11 cellular contexts compared by ENCODE assay signal in the genomic region with DNA sequence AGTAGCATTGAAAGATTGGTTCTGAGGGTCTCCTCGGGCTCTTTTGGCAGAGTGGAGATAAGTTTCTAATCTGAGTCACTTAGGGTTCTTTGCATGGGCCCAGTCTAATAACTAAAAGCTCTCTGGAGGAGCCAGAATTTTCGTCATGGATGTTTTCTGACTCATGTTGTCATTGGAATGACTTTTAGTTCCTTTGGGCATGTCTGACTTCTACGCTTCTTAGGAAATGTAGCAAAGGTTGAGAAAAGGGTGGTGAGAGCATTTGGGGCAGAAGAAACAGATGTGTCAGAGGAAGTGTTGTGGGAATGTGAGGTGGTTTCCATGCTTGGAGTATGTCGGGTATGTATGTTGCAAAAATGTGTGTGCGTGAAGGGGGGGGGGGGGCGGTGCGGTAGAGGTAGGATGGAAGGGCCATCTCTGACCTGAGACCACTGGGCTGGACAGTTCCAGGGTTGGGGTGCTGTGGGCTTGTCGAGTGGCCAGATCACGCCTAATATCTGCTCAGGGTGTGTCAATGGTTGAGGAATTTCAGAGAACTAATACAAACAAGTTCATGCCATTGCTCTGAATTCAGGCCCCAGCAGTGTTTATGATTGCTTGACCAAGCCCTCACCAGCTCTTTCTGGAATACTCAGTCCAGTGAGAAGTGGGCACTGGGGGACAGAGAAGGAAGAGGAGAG. TPM values are rescaled to one million over a fixed set of nuclear protein-coding genes. Genes with fewer than 3 reads are reported as not detected.
DNase-seq lines count a peak whose midpoint lies in the region; ATAC-seq and TF ChIP-seq lines count a peak whose summit lies in the region.
"Had no signal": no experiment of that assay in that cellular context is flagged by ENCODE, and none has a peak within 500 bp of the region (broad histone marks: within the 10 kb centered on the region; RNA-seq: fewer than 3 reads in every experiment).

No MANE protein-coding gene starts in this region.

- H3K36me3 ChIP-seq in SK-N-SH (replicated peaks in 1 of 2; ENCODE audit: control insufficient read depth in 1 of 2, insufficient read depth in 2 of 2, low read length in 1 of 2) (no peaks in the 10 kb centered on the region), A673 (ENCODE audit: insufficient read depth, low read length, poor library complexity, severe bottlenecking) (no peaks in the 10 kb centered on the region), vagina (no peaks in the 10 kb centered on the region)
- H3K36me3 ChIP-seq: pancreas had no signal

- TF ChIP-seq RAD21 in SK-N-SH (IDR thresholded peaks at IDR 0.05; ENCODE audit: low read length), result no peak

- no peak overlapping the region for H3K4me3 Mint-ChIP-seq in stimulated activated naive CD8-positive, alpha-beta T cell treated with anti-CD3 and anti-CD28 coated beads, Interleukin-15, amount 100 ng/mL, for 72 hours
- H3K4me3 Mint-ChIP-seq: activated naive CD8-positive, alpha-beta T cell treated with anti-CD3 and anti-CD28 coated beads for 36 hours had no signal

- WGBS in SK-N-SH (ENCODE audit: low lambda C conversion rate), result 77% methylated on average over 9 of the region's 9 CpGs

- DNase-seq in EH (ENCODE audit: low read depth) (peak; percentile 97), SK-N-SH (no peak), fibroblast of peridontal ligament (ENCODE audit: extremely low read depth) (peak; percentile 97), sciatic nerve (ENCODE audit: low spot score) (no peak), A673 (ENCODE audit: low spot score) (no peak), vagina (ENCODE audit: extremely low spot score in 2 of 2) (no peak)
- no peak for DNase-seq in stimulated activated naive CD8-positive, alpha-beta T cell treated with anti-CD3 and anti-CD28 coated beads, Interleukin-15, amount 100 ng/mL, for 72 hours
- DNase-seq: activated naive CD8-positive, alpha-beta T cell treated with anti-CD3 and anti-CD28 coated beads for 36 hours; NCI-H1105; pancreas had no signal

- no peak overlapping the region for H3K27ac Mint-ChIP-seq in stimulated activated naive CD8-positive, alpha-beta T cell treated with anti-CD3 and anti-CD28 coated beads, Interleukin-15, amount 100 ng/mL, for 72 hours
- H3K27ac Mint-ChIP-seq: activated naive CD8-positive, alpha-beta T cell treated with anti-CD3 and anti-CD28 coated beads for 36 hours had no signal

- no peaks in the 10 kb centered on the region for H4K20me1 ChIP-seq in SK-N-SH (ENCODE audit: insufficient read depth)

- no peak overlapping the region for H3K9ac ChIP-seq in SK-N-SH

- intact Hi-C loops in sciatic nerve (cut with DNase I) (no loop called here), A673 (cut with micrococcal nuclease; ENCODE audit: unreplicated experiment) (no loop called here), vagina (cut with DNase I) (no loop called here)

- H3K4me2 ChIP-seq in SK-N-SH, result peak overlapping the region; percentile 27; the same call in 1 of the 2 replicates

- no peak overlapping the region for H2AFZ ChIP-seq in SK-N-SH (ENCODE audit: low read depth)

- H3K27ac ChIP-seq in SK-N-SH (ENCODE audit: low read depth in 2 of 2, low read length in 1 of 2), result peak overlapping the region in 1 of 2 experiments; percentile 70; a peak in 2 of 4 replicates
- no peak overlapping the region for H3K27ac ChIP-seq in A673 (ENCODE audit: low read depth, low read length, poor library complexity, severe bottlenecking)
- H3K27ac ChIP-seq in vagina, result no peak overlapping the region
- H3K27ac ChIP-seq: pancreas had no signal

- BruUV-seq in A673 (replicated peaks; lab: Mats Ljungman, UMichigan), result no TSS peak

- H3K9me2 ChIP-seq in SK-N-SH, result no peaks in the 10 kb centered on the region

- H3K79me2 ChIP-seq in SK-N-SH (ENCODE audit: insufficient read depth), result no peaks in the 10 kb centered on the region; the same call in 1 of the 2 replicates

- ATAC-seq in sciatic nerve (peak; percentile 81), HG03469 (IDR thresholded peaks at IDR 0.05; ENCODE audit: unreplicated experiment) (no peak)
- no peak for ATAC-seq in stimulated activated naive CD8-positive, alpha-beta T cell treated with anti-CD3 and anti-CD28 coated beads, Interleukin-15, amount 100 ng/mL, for 72 hours

- TF ChIP-seq POLR2A in vagina (IDR thresholded peaks at IDR 0.05), result no peak

- H3K9me3 Mint-ChIP-seq in stimulated activated naive CD8-positive, alpha-beta T cell treated with anti-CD3 and anti-CD28 coated beads, Interleukin-15, amount 100 ng/mL, for 72 hours, result no peaks in the 10 kb centered on the region
- H3K9me3 Mint-ChIP-seq: activated naive CD8-positive, alpha-beta T cell treated with anti-CD3 and anti-CD28 coated beads for 36 hours had no signal

- H3K27me3 Mint-ChIP-seq in stimulated activated naive CD8-positive, alpha-beta T cell treated with anti-CD3 and anti-CD28 coated beads, Interleukin-15, amount 100 ng/mL, for 72 hours, result no peaks in the 10 kb centered on the region
- H3K27me3 Mint-ChIP-seq: activated naive CD8-positive, alpha-beta T cell treated with anti-CD3 and anti-CD28 coated beads for 36 hours had no signal

- TF ChIP-seq EP300 in SK-N-SH (IDR thresholded peaks at IDR 0.05; ENCODE audit: borderline replicate concordance in 1 of 2, low read depth in 1 of 2, low read length in 1 of 2), result no peak

- H3K4me1 Mint-ChIP-seq in stimulated activated naive CD8-positive, alpha-beta T cell treated with anti-CD3 and anti-CD28 coated beads, Interleukin-15, amount 100 ng/mL, for 72 hours, result no peaks in the 10 kb centered on the region
- H3K4me1 Mint-ChIP-seq: activated naive CD8-positive, alpha-beta T cell treated with anti-CD3 and anti-CD28 coated beads for 36 hours had no signal

- no peaks in the 10 kb centered on the region for H3K27me3 ChIP-seq in SK-N-SH (ENCODE audit: insufficient read depth)
- no peaks in the 10 kb centered on the region for H3K27me3 ChIP-seq in A673 (replicated peaks; ENCODE audit: insufficient read depth, low read depth, low read length, poor library complexity)
- H3K27me3 ChIP-seq in vagina, result no peaks in the 10 kb centered on the region
- H3K27me3 ChIP-seq: pancreas had no signal

- no peaks in the 10 kb centered on the region for H3K9me3 ChIP-seq in SK-N-SH
- no peaks in the 10 kb centered on the region for H3K9me3 ChIP-seq in A673 (ENCODE audit: low read depth, low read length, poor library complexity, severe bottlenecking)
- no peaks in the 10 kb centered on the region for H3K9me3 ChIP-seq in vagina
- H3K9me3 ChIP-seq: pancreas had no signal

- CTCF ChIA-PET in SK-N-SH (lab: Yijun Ruan, JAX) (interaction anchor here (1.0 to 1.7 kb wide), 2 partner anchors 8 to 15 kb away, joined by 3 to 4 read pairs; no protein-coding TSS in a partner anchor), A673 (lab: Charles Lee) (no interaction called here)

- H3K4me3 ChIP-seq in SK-N-SH (ENCODE audit: low read depth in 2 of 2, low read length in 1 of 2), result no peak overlapping the region
- H3K4me3 ChIP-seq in A673 (ENCODE audit: low read depth, low read length, poor library complexity, severe bottlenecking), result no peak overlapping the region
- H3K4me3 ChIP-seq in vagina, result no peak overlapping the region
- H3K4me3 ChIP-seq: pancreas had no signal

- POLR2A ChIA-PET in SK-N-SH (lab: Yijun Ruan, JAX), result interaction anchor here (0.6 kb wide), 1 partner anchor 373 kb away, joined by 3 read pairs; no protein-coding TSS in a partner anchor
- POLR2A ChIA-PET in A673 (lab: Charles Lee; ENCODE audit: low non-redundant PET), result no interaction called here

- TF ChIP-seq CTCF in SK-N-SH (IDR thresholded peaks at IDR 0.05), result no peak
- TF ChIP-seq CTCF in A673 (conservative IDR thresholded peaks at IDR 0.05; ENCODE audit: low read depth, low read length), result no peak
- TF ChIP-seq CTCF in vagina (IDR thresholded peaks at IDR 0.05), result no peak

- H3K4me1 ChIP-seq in SK-N-SH (ENCODE audit: control insufficient read depth in 1 of 2, insufficient read depth in 2 of 2, low read depth in 1 of 2, low read length in 1 of 2), result peaks cover 9 to 19% of the 10 kb centered on the region in 2 experiments; a peak in 3 of 4 replicates
- peaks cover 10% of the 10 kb centered on the region for H3K4me1 ChIP-seq in A673 (ENCODE audit: insufficient read depth, low read length, poor library complexity, severe bottlenecking)
- no peaks in the 10 kb centered on the region for H3K4me1 ChIP-seq in vagina
- H3K4me1 ChIP-seq: pancreas had no signal

- peaks cover 7% of the 10 kb centered on the region for H3F3A ChIP-seq in SK-N-SH (replicated peaks; ENCODE audit: insufficient read depth)

TF ChIP-seq in SK-N-SH, 30 proteins besides CTCF, POLR2A, EP300 and RAD21 (continues in another document):
- no peak for TF ChIP-seq JUND (IDR thresholded peaks at IDR 0.05)
- no peak for TF ChIP-seq RXRA (IDR thresholded peaks at IDR 0.05; ENCODE audit: borderline replicate concordance, low read depth)
- TF ChIP-seq, protein P1, sequence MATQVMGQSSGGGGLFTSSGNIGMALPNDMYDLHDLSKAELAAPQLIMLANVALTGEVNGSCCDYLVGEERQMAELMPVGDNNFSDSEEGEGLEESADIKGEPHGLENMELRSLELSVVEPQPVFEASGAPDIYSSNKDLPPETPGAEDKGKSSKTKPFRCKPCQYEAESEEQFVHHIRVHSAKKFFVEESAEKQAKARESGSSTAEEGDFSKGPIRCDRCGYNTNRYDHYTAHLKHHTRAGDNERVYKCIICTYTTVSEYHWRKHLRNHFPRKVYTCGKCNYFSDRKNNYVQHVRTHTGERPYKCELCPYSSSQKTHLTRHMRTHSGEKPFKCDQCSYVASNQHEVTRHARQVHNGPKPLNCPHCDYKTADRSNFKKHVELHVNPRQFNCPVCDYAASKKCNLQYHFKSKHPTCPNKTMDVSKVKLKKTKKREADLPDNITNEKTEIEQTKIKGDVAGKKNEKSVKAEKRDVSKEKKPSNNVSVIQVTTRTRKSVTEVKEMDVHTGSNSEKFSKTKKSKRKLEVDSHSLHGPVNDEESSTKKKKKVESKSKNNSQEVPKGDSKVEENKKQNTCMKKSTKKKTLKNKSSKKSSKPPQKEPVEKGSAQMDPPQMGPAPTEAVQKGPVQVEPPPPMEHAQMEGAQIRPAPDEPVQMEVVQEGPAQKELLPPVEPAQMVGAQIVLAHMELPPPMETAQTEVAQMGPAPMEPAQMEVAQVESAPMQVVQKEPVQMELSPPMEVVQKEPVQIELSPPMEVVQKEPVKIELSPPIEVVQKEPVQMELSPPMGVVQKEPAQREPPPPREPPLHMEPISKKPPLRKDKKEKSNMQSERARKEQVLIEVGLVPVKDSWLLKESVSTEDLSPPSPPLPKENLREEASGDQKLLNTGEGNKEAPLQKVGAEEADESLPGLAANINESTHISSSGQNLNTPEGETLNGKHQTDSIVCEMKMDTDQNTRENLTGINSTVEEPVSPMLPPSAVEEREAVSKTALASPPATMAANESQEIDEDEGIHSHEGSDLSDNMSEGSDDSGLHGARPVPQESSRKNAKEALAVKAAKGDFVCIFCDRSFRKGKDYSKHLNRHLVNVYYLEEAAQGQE (IDR thresholded peaks at IDR 0.05; ENCODE audit: low read depth, low read length), result no peak
- no peak for TF ChIP-seq MEF2A (IDR thresholded peaks at IDR 0.05; ENCODE audit: borderline replicate concordance, low read depth)

RNA-seq across cellular contexts. Expression of gene KLHL29, which starts 26.9 kb away (rescaled TPM):
- polyA plus RNA-seq in SK-N-SH (2012; rRNA removed), result 4.2 and 4.6 TPM in 2 replicates
- 2.9 and 3.8 TPM in 2 replicates for polyA plus RNA-seq in SK-N-SH (2012; cell fraction: cytosol; rRNA removed)
- polyA plus RNA-seq in SK-N-SH (2012; cell fraction: nucleus; rRNA removed), result 17.7 and 21.5 TPM in 2 replicates
- total RNA-seq in sciatic nerve (31.7 TPM), A673 (2021) (11.0 and 12.2 TPM in 2 replicates), vagina (19.4 TPM)

Comparison
In these comparisons a context has a peak if more than half of its experiments do, and no peak if none do; other contexts are left out.
1. DNase-seq: peak in EH (single experiment) and fibroblast of peridontal ligament (single experiment); none in SK-N-SH (single experiment), sciatic nerve (single experiment), A673 (single experiment), vagina (0 of 2) and stimulated activated naive CD8-positive, alpha-beta T cell treated with anti-CD3 and anti-CD28 coated beads, Interleukin-15, amount 100 ng/mL, for 72 hours (0 of 2).